ENCODE assay signal across 12 cellular contexts in the genomic region with DNA sequence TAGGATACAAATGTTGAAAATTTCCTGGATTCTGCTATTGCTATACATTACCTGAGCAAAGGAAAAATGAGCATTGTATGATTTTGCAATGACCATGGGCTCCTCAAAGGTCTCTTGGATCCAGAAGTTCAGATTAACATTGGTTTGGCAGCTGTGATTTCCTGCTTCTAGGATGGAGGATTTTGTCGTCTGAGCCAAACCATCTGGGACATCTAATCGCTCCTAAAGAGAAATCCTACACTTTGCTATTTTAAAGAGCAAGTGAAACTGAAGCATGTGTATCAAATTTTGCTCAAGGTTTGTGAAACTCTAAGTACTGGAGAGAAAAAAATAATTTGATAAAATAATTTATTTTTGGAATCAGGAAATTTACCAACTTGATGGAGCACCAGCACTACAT.
DNase-seq lines count a peak whose midpoint lies in the region; TF ChIP-seq lines count a peak whose summit lies in the region.
"Had no signal": no experiment of that assay in that cellular context is flagged by ENCODE, and none has a peak within 500 bp of the region (broad histone marks: within the 10 kb centered on the region; RNA-seq: fewer than 3 reads in every experiment).

No MANE protein-coding gene starts in this region.

- H3K9me3 Mint-ChIP-seq in osteocyte (ENCODE audit: unreplicated experiment): no peaks in the 10 kb centered on the region

- no peak overlapping the region for H3K4me3 Mint-ChIP-seq in osteocyte (ENCODE audit: unreplicated experiment)
- H3K4me3 Mint-ChIP-seq: CD4-positive, alpha-beta memory T cell had no signal

- H3K27me3 Mint-ChIP-seq in osteocyte (ENCODE audit: unreplicated experiment): no peaks in the 10 kb centered on the region
- H3K27me3 Mint-ChIP-seq: CD4-positive, alpha-beta memory T cell had no signal

- in situ Hi-C loops in ACHN (cut with HindIII; ENCODE audit: low pct_ligation_motif_present, low pct_unique_long_range_greater_than_20kb, low sequenced_read_pairs): no loop called here

- H3K4me1 Mint-ChIP-seq in osteocyte (ENCODE audit: unreplicated experiment): peaks cover 38% of the 10 kb centered on the region
- H3K4me1 Mint-ChIP-seq: CD4-positive, alpha-beta memory T cell had no signal

- no peaks in the 10 kb centered on the region for H3K36me3 Mint-ChIP-seq in osteocyte (ENCODE audit: unreplicated experiment)
- H3K36me3 Mint-ChIP-seq: CD4-positive, alpha-beta memory T cell had no signal

- no peak for TF ChIP-seq CTCF in osteocyte (IDR thresholded peaks at IDR 0.05)

- peak overlapping the region; percentile 9 for H3K27ac Mint-ChIP-seq in osteocyte (ENCODE audit: unreplicated experiment)
- H3K27ac Mint-ChIP-seq: CD4-positive, alpha-beta memory T cell had no signal

- DNase-seq in NCI-H82 (lab: John Stamatoyannopoulos, UW): peak; percentile 2
- DNase-seq in NCI-H82 treated with DMSO at 0.1 percent for 48 hours (lab: John Stamatoyannopoulos, UW; ENCODE audit: unreplicated experiment): no peak
- peak; percentile 61 for DNase-seq in RPMI7951 (ENCODE audit: low read depth)
- peak; percentile 36 for DNase-seq in fibroblast of peridontal ligament (ENCODE audit: extremely low read depth)
- DNase-seq in osteocyte (ENCODE audit: extremely low spot score, unreplicated experiment): no peak
- DNase-seq in nucleus accumbens (lab: John Stamatoyannopoulos, UW): no peak
- no peak for DNase-seq in ACHN
- no peak for DNase-seq in cerebellar nuclear complex (lab: John Stamatoyannopoulos, UW)
- DNase-seq: BE2C; CD4-positive, alpha-beta memory T cell; DND-41; GDM1 had no signal

Comparison
In these comparisons a context has a peak if more than half of its experiments do, and no peak if none do; other contexts are left out.
1. DNase-seq: peak in NCI-H82 (single experiment), RPMI7951 (single experiment) and fibroblast of peridontal ligament (single experiment); none in NCI-H82 treated with DMSO at 0.1 percent for 48 hours (single experiment), osteocyte (single experiment), nucleus accumbens (0 of 56), ACHN (single experiment) and cerebellar nuclear complex (0 of 2).